12 cellular contexts compared by ENCODE assay signal in the genomic region with DNA sequence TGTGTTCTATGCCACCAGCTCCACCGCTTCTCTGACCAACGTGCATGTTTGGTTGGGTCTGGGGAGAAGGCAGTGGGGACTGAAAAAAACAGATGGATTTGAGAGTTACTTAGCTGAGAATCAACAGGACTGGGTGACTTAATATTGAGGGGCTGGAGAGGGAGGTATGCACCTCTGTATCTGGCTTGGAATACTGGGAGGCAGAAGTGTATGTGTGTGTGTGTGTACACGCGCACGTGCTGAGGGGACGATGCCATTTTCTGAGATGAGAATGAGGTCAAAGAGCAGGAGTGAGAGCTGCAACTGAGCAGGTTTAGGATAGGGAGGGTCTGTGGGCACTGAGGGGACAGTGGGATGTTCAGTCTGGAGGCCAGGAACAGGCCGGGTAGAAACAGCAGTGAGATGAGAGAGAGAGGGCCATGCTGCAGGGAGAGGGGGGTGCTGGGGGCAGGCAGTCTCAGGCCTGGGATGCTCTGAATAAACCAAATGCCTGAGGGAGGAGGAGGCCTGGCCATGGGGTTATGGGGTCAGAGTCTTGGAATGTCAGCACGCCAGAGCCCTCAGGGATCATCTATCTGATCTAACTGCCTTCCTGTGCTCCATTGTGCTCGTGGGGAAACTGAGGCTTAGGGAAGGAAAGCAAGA. TPM values are rescaled to one million over a fixed set of nuclear protein-coding genes. Genes with fewer than 3 reads are reported as not detected.
DNase-seq lines count a peak whose midpoint lies in the region; ATAC-seq and TF ChIP-seq lines count a peak whose summit lies in the region.
"Had no signal": no experiment of that assay in that cellular context is flagged by ENCODE, and none has a peak within 500 bp of the region (broad histone marks: within the 10 kb centered on the region; RNA-seq: fewer than 3 reads in every experiment).

No MANE protein-coding gene starts in this region.

- in situ Hi-C loops in astrocyte of the spinal cord (cut with HindIII; ENCODE audit: low sequenced_read_pairs) = no loop called here

- H3K27ac ChIP-seq in GM23338 (ENCODE audit: low read depth) (no peak overlapping the region), layer of hippocampus (ENCODE audit: low read depth, low read length) (peak overlapping the region; percentile 71), spleen (peak overlapping the region in 7 of 8 donors; percentile 58 to 83 (median 75))

- no peak overlapping the region for H3K4me2 ChIP-seq in GM23338

- TF ChIP-seq CTCF in GM23338 (conservative IDR thresholded peaks at IDR 0.05; ENCODE audit: low read depth in 2 of 2) = no peak
- TF ChIP-seq CTCF in astrocyte of the spinal cord (IDR thresholded peaks at IDR 0.05; ENCODE audit: low read depth, low read length) = no peak
- TF ChIP-seq CTCF in spleen (IDR thresholded peaks at IDR 0.05 in 8 of 11, conservative IDR thresholded peaks at IDR 0.05 in 3 of 11) = no peak

- peaks cover 20% of the 10 kb centered on the region for H3K27me3 Mint-ChIP-seq in GM23338 (ENCODE audit: insufficient read depth, low read depth, poor library complexity)

- H3K4me3 ChIP-seq in GM23338 = no peak overlapping the region
- H3K4me3 ChIP-seq in astrocyte of the spinal cord (ENCODE audit: low read depth, low read length) = no peak overlapping the region
- H3K4me3 ChIP-seq in spleen = no peak overlapping the region

- no peaks in the 10 kb centered on the region for H3F3A ChIP-seq in GM23338 (replicated peaks; ENCODE audit: low read depth)

- no peaks in the 10 kb centered on the region for H4K20me1 ChIP-seq in GM23338 (replicated peaks; ENCODE audit: insufficient read depth)

- no peak overlapping the region for H3K27ac Mint-ChIP-seq in GM23338

- H3K36me3 ChIP-seq in GM23338 (ENCODE audit: insufficient read depth) (no peaks in the 10 kb centered on the region), spleen (peaks cover 0 to 2% (median 0%) of the 10 kb centered on the region in 6 donors)

- intact Hi-C loops in spleen (cut with DNase I; ENCODE audit: low total_unique reads) (no loop called here), left colon (cut with DNase I, micrococcal nuclease) (no loop called here)

- H3K4me1 Mint-ChIP-seq in GM23338 = peaks cover 68% of the 10 kb centered on the region

- no peaks in the 10 kb centered on the region for H3K9me3 Mint-ChIP-seq in GM23338

- H3K4me1 ChIP-seq in GM23338 (ENCODE audit: insufficient read depth) (peaks cover 27% of the 10 kb centered on the region), spleen (peaks cover 0 to 95% (median 29%) of the 10 kb centered on the region in 6 donors)

- H3K4me3 Mint-ChIP-seq in GM23338 = no peak overlapping the region

- H3K79me2 ChIP-seq in GM23338 (replicated peaks; ENCODE audit: insufficient read depth) = no peaks in the 10 kb centered on the region

- no peaks in the 10 kb centered on the region for H3K9me2 ChIP-seq in GM23338 (ENCODE audit: insufficient read depth)

- no peak for TF ChIP-seq POLR2A in spleen (IDR thresholded peaks at IDR 0.05)

- ATAC-seq in GM23338 (peak; percentile 11), left colon (no peak)

- no peaks in the 10 kb centered on the region for H3K9me3 ChIP-seq in spleen

- no peak overlapping the region for H2AFZ ChIP-seq in GM23338

- 71 to 84% (median 76%) methylated on average over 9 of the region's 9 CpGs for WGBS in spleen, 5 donors

- H3K36me3 Mint-ChIP-seq in GM23338 (ENCODE audit: low read depth) = no peaks in the 10 kb centered on the region; the same call in 2 of the 3 replicates

- peak; percentile 56 for DNase-seq in GM23338 (ENCODE audit: low spot score)
- DNase-seq in astrocyte of the spinal cord (ENCODE audit: low read depth, low spot score) = peak; percentile 64
- DNase-seq in spleen = no peak
- no peak for DNase-seq in NCI-H2196 treated with DMSO at 0.1 percent for 48 hours (lab: John Stamatoyannopoulos, UW; ENCODE audit: unreplicated experiment)
- no peak for DNase-seq in left colon
- no peak for DNase-seq in HuH-7 (ENCODE audit: low spot score)
- no peak for DNase-seq in NCI-H2227 (lab: John Stamatoyannopoulos, UW; ENCODE audit: unreplicated experiment)
- DNase-seq: activated CD4-positive, alpha-beta T cell treated with anti-CD3 and anti-CD28 coated beads, Interleukin-2, amount 50 U/mL, for 48 hours; DND-41; MM.1S had no signal

- no peaks in the 10 kb centered on the region for H3K27me3 ChIP-seq in GM23338 (ENCODE audit: insufficient read depth)
- H3K27me3 ChIP-seq in layer of hippocampus (ENCODE audit: control insufficient read depth, insufficient read depth, low read length) = no peaks in the 10 kb centered on the region
- H3K27me3 ChIP-seq in spleen (replicated peaks in 1 of 7) = peaks cover 0 to 26% (median 0%) of the 10 kb centered on the region in 7 donors

TF ChIP-seq in GM23338, 12 proteins besides CTCF, POLR2A, EP300 and RAD21 (continues in another document):
- TF ChIP-seq JUNB (IDR thresholded peaks at IDR 0.05; ENCODE audit: unreplicated experiment) = no peak
- TF ChIP-seq CREB1 (CRISPR knock-in tag; IDR thresholded peaks at IDR 0.05; ENCODE audit: low read depth) = no peak
- no peak for TF ChIP-seq EZH2 (IDR thresholded peaks at IDR 0.05; ENCODE audit: low read depth, unreplicated experiment)
- TF ChIP-seq, protein P1, sequence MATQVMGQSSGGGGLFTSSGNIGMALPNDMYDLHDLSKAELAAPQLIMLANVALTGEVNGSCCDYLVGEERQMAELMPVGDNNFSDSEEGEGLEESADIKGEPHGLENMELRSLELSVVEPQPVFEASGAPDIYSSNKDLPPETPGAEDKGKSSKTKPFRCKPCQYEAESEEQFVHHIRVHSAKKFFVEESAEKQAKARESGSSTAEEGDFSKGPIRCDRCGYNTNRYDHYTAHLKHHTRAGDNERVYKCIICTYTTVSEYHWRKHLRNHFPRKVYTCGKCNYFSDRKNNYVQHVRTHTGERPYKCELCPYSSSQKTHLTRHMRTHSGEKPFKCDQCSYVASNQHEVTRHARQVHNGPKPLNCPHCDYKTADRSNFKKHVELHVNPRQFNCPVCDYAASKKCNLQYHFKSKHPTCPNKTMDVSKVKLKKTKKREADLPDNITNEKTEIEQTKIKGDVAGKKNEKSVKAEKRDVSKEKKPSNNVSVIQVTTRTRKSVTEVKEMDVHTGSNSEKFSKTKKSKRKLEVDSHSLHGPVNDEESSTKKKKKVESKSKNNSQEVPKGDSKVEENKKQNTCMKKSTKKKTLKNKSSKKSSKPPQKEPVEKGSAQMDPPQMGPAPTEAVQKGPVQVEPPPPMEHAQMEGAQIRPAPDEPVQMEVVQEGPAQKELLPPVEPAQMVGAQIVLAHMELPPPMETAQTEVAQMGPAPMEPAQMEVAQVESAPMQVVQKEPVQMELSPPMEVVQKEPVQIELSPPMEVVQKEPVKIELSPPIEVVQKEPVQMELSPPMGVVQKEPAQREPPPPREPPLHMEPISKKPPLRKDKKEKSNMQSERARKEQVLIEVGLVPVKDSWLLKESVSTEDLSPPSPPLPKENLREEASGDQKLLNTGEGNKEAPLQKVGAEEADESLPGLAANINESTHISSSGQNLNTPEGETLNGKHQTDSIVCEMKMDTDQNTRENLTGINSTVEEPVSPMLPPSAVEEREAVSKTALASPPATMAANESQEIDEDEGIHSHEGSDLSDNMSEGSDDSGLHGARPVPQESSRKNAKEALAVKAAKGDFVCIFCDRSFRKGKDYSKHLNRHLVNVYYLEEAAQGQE (IDR thresholded peaks at IDR 0.05; ENCODE audit: unreplicated experiment) = no peak
- no peak for TF ChIP-seq STAT1 (IDR thresholded peaks at IDR 0.05; ENCODE audit: unreplicated experiment)
- TF ChIP-seq ZNF331 (CRISPR knock-in tag; IDR thresholded peaks at IDR 0.05; ENCODE audit: low read depth) = no peak
- no peak for TF ChIP-seq NANOG (IDR thresholded peaks at IDR 0.05; ENCODE audit: borderline replicate concordance)
- no peak for TF ChIP-seq ZNF114 (CRISPR knock-in tag; IDR thresholded peaks at IDR 0.05)

RNA-seq across cellular contexts. Expression of a gene that starts 14.0 kb away (rescaled TPM):
- total RNA-seq in GM23338 (2014; rRNA removed; shearing (Covaris generic)) = 7.1 and 11.3 TPM in 2 replicates
- polyA plus RNA-seq in GM23338 (2016; fragmentation: Nextera tagmentation; extraction: Ambion mirVana) (4.1 and 4.5 TPM in 2 replicates), spleen (10 to 100 TPM; 12.8 to 27.4 (median 14.2) TPM)
- total RNA-seq in spleen (100 to 1,000 TPM in 3 of 7 donors, 10 to 100 TPM in 4; 66.8 to 144 (median 97.1) TPM), left colon (10 to 100 TPM; 14.2 to 26.0 TPM)

RNA-seq across cellular contexts. Expression of a gene that starts 24.9 kb away (rescaled TPM):
- not detected in 2 replicates for total RNA-seq in GM23338 (2014; rRNA removed; shearing (Covaris generic))
- polyA plus RNA-seq in GM23338 (2016; fragmentation: Nextera tagmentation; extraction: Ambion mirVana) (not detected in 2 replicates), spleen (1 to 10 TPM in 1 of 3 donors, under 1 TPM in 2; 0.26 to 1.3 (median 0.41) TPM)
- total RNA-seq in spleen (under 1 TPM in 2 of 7 donors, not detected in 5; 0.25 to 0.47 TPM), left colon (100 to 1,000 TPM; 323 to 423 TPM)
- total RNA-seq: lower leg skin had no signal

RNA-seq across cellular contexts. Expression of a gene that starts 48.2 kb away (rescaled TPM):
- not detected in 2 replicates for total RNA-seq in GM23338 (2014; rRNA removed; shearing (Covaris generic))
- polyA plus RNA-seq in GM23338 (2016; fragmentation: Nextera tagmentation; extraction: Ambion mirVana) (not detected in 2 replicates), spleen (under 1 TPM in 2 of 3 donors, not detected in 1; 0.03 to 0.10 TPM)
- total RNA-seq in spleen (not detected), left colon (10 to 100 TPM; 13.2 to 30.4 TPM)

RNA-seq across cellular contexts. Expression of a gene that starts 55.3 kb away (rescaled TPM):
- not detected in 2 replicates for total RNA-seq in GM23338 (2014; rRNA removed; shearing (Covaris generic))
- polyA plus RNA-seq in GM23338 (2016; fragmentation: Nextera tagmentation; extraction: Ambion mirVana) = 0.21 TPM in 1 of 2 replicates, not detected in the other
- total RNA-seq in spleen = 100 to 1,000 TPM; 285 to 429 (median 312) TPM
- 10 to 100 TPM; 23.1 to 30.1 (median 28.2) TPM for polyA plus RNA-seq in spleen
- 10 to 100 TPM in 1 of 2 donors, 1 to 10 TPM in 1; 6.9 to 32.2 TPM for total RNA-seq in left colon

Comparison
In these comparisons a context has a peak if more than half of its experiments do, and no peak if none do; other contexts are left out.
1. DNase-seq: peak in GM23338 (single experiment) and astrocyte of the spinal cord (single experiment); none in spleen (single experiment), NCI-H2196 treated with DMSO at 0.1 percent for 48 hours (single experiment), left colon (0 of 2), HuH-7 (single experiment) and NCI-H2227 (single experiment).
2. RNA of a gene that starts 24.9 kb away (total RNA-seq): 323 to 423 TPM in left colon; 0.25 to 0.47 TPM in spleen and not detected in GM23338; every median in the first group is over 100 times any median in the second.
3. RNA of a gene that starts 48.2 kb away (total RNA-seq): 13.2 to 30.4 TPM in left colon; not detected in GM23338 and not detected in spleen; every median in the first group is over 10 times any median in the second.